1 cellular context compared by ENCODE assay signal in genomic region chr1:21937372-21938121, GRCh38.
TF ChIP-seq lines count a peak whose summit lies in the region.

No MANE protein-coding gene starts in this region.

TF ChIP-seq in K562, 482 proteins besides CTCF, POLR2A, EP300 and RAD21 (continued from another document and continues in another):
- TF ChIP-seq PKNOX1 (IDR thresholded peaks at IDR 0.05): peak; percentile 32; the same call in 1 of the 2 replicates
- no peak for TF ChIP-seq SLC30A9 (CRISPR knock-in tag; IDR thresholded peaks at IDR 0.05)
- no peak for TF ChIP-seq ZKSCAN3 (CRISPR knock-in tag; IDR thresholded peaks at IDR 0.05)
- TF ChIP-seq ZNF79 (CRISPR knock-in tag; IDR thresholded peaks at IDR 0.05; ENCODE audit: low read depth): no peak
- no peak for TF ChIP-seq ZNF644 (tag; IDR thresholded peaks at IDR 0.05; ENCODE audit: low read depth)
- peak; percentile 96 for TF ChIP-seq ZBTB26 (CRISPR knock-in tag; IDR thresholded peaks at IDR 0.05)
- peak; percentile 48 for TF ChIP-seq NFIC (IDR thresholded peaks at IDR 0.05)
- TF ChIP-seq PHB2 (IDR thresholded peaks at IDR 0.05; ENCODE audit: low read depth): peak; percentile 42; the same call in 1 of the 2 replicates
- no peak for TF ChIP-seq ZNF324 (CRISPR knock-in tag; IDR thresholded peaks at IDR 0.05)
- no peak for TF ChIP-seq CEBPB (tag; IDR thresholded peaks at IDR 0.05)
- TF ChIP-seq HDAC2 (IDR thresholded peaks at IDR 0.05): peak; percentile 67
- no peak for TF ChIP-seq JUNB (CRISPR knock-in tag; conservative IDR thresholded peaks at IDR 0.05)
- TF ChIP-seq SRSF7 (optimal IDR thresholded peaks at IDR 0.05; ENCODE audit: low read depth, low read length): no peak
- TF ChIP-seq ZKSCAN1 (IDR thresholded peaks at IDR 0.05; ENCODE audit: low read depth, low read length): no peak
- TF ChIP-seq MYBL2 (IDR thresholded peaks at IDR 0.05; ENCODE audit: low read depth): no peak
- TF ChIP-seq MYBL2 (CRISPR knock-in tag; IDR thresholded peaks at IDR 0.05; ENCODE audit: borderline replicate concordance): no peak
- no peak for TF ChIP-seq ZNF134 (CRISPR knock-in tag; conservative IDR thresholded peaks at IDR 0.05)
- TF ChIP-seq ZNF511 (CRISPR knock-in tag; IDR thresholded peaks at IDR 0.05): peak; percentile 48; the same call in 1 of the 2 replicates
- TF ChIP-seq MYC (IDR thresholded peaks at IDR 0.05; ENCODE audit: low read depth, low read length): peak; percentile 66; the same call in 1 of the 2 replicates
- TF ChIP-seq MYC (CRISPR knock-in tag; IDR thresholded peaks at IDR 0.05; ENCODE audit: borderline replicate concordance, low read depth): no peak
- TF ChIP-seq ARID3A (IDR thresholded peaks at IDR 0.05; ENCODE audit: borderline replicate concordance, low read depth, low read length): no peak
- TF ChIP-seq ASH1L (IDR thresholded peaks at IDR 0.05; ENCODE audit: borderline replicate concordance, low read depth, partially characterized antibody): peak; percentile 42
- TF ChIP-seq ATF1 (CRISPR knock-in tag; IDR thresholded peaks at IDR 0.05): no peak
- peak; percentile 82 for TF ChIP-seq ATF1 (tag; IDR thresholded peaks at IDR 0.05)
- 0 out of 2 replicates have a peak, but pooled peaks have one; percentile 12 for TF ChIP-seq ZBTB5 (IDR thresholded peaks at IDR 0.05)
- TF ChIP-seq TCF7 (IDR thresholded peaks at IDR 0.05; ENCODE audit: borderline replicate concordance): no peak
- TF ChIP-seq CEBPZ (IDR thresholded peaks at IDR 0.05; ENCODE audit: borderline replicate concordance, low read depth, low read length): no peak
- 0 out of 2 replicates have a peak, but pooled peaks have one; percentile 69 for TF ChIP-seq CBX1 (IDR thresholded peaks at IDR 0.05; ENCODE audit: low read depth)
- TF ChIP-seq HMGXB4 (CRISPR knock-in tag; IDR thresholded peaks at IDR 0.05): no peak; the same call in 1 of the 2 replicates
- TF ChIP-seq NR4A1 (CRISPR knock-in tag; IDR thresholded peaks at IDR 0.05): no peak
- TF ChIP-seq NR4A1 (tag; IDR thresholded peaks at IDR 0.05): peak; percentile 78; the same call in 1 of the 2 replicates
- no peak for TF ChIP-seq CBX8 (IDR thresholded peaks at IDR 0.05; ENCODE audit: borderline replicate concordance, extremely low read depth, low read depth, low read length, poor library complexity, severe bottlenecking)
- no peak for TF ChIP-seq SPI1 (IDR thresholded peaks at IDR 0.05; ENCODE audit: borderline replicate concordance, low read depth, low read length)
- peak; percentile 45 for TF ChIP-seq HNRNPK (IDR thresholded peaks at IDR 0.05; ENCODE audit: low read depth, low read length, poor library complexity, severe bottlenecking)
- TF ChIP-seq CGGBP1 (CRISPR knock-in tag; IDR thresholded peaks at IDR 0.05): no peak
- TF ChIP-seq USF1 (CRISPR knock-in tag; IDR thresholded peaks at IDR 0.05): peak; percentile 55; the same call in 1 of the 2 replicates
- no peak for TF ChIP-seq ID3 (CRISPR knock-in tag; IDR thresholded peaks at IDR 0.05)
- peak; percentile 85 for TF ChIP-seq ID3 (tag; IDR thresholded peaks at IDR 0.05)
- no peak for TF ChIP-seq RBM15 (IDR thresholded peaks at IDR 0.05; ENCODE audit: insufficient read depth, low read length)
- no peak for TF ChIP-seq SFPQ (IDR thresholded peaks at IDR 0.05; ENCODE audit: low read depth, low read length)
- TF ChIP-seq ZNF398 (CRISPR knock-in tag; IDR thresholded peaks at IDR 0.05): no peak
- no peak for TF ChIP-seq KAT7 (CRISPR knock-in tag; IDR thresholded peaks at IDR 0.05; ENCODE audit: borderline replicate concordance)
- no peak for TF ChIP-seq BDP1 (IDR thresholded peaks at IDR 0.05; ENCODE audit: insufficient read depth, insufficient read length)
- TF ChIP-seq PRMT5 (CRISPR knock-in tag; IDR thresholded peaks at IDR 0.05): no peak
- TF ChIP-seq ZSCAN32 (CRISPR knock-in tag; IDR thresholded peaks at IDR 0.05): no peak
- TF ChIP-seq DNMT1 (IDR thresholded peaks at IDR 0.05): no peak
